ENCODE assay signal across 18 cellular contexts in the genomic region with DNA sequence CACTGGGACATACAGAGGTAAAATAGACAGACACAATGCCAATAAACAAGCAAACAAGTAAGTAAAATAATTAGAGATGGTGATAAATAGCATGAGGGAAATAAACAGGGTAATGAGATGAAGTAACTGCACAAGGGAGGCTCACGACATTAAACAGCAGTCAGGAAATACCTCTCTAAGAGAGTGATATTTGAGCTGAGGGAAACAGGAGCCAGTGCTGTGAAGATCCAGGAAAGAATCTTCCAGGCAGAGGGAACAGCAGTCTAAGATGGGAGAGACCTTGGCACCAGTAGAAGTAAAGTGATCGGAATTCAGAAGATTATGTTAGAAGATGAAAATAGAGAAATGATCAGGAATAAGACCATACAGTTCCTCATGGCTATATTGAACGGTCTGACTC.
DNase-seq lines count a peak whose midpoint lies in the region; ATAC-seq and TF ChIP-seq lines count a peak whose summit lies in the region.
"Had no signal": no experiment of that assay in that cellular context is flagged by ENCODE, and none has a peak within 500 bp of the region (broad histone marks: within the 10 kb centered on the region; RNA-seq: fewer than 3 reads in every experiment).

No MANE protein-coding gene starts in this region.

- no peak for TF ChIP-seq POLR2A in Peyer's patch (IDR thresholded peaks at IDR 0.05)

- H3K27ac Mint-ChIP-seq in Caco-2 (ENCODE audit: unreplicated experiment) (peak overlapping the region; percentile 54), nephron progenitor cell (peak overlapping the region; percentile 80)

- H3K36me3 ChIP-seq in Caco-2 (ENCODE audit: control insufficient read depth, insufficient read depth, low read length) = no peaks in the 10 kb centered on the region
- H3K36me3 ChIP-seq in Peyer's patch = no peaks in the 10 kb centered on the region
- H3K36me3 ChIP-seq: BLaER1, HAP-1 had no signal

- H3K27me3 Mint-ChIP-seq in Caco-2 (ENCODE audit: insufficient read depth, unreplicated experiment) (no peaks in the 10 kb centered on the region), nephron progenitor cell (ENCODE audit: low read depth, poor library complexity) (no peaks in the 10 kb centered on the region)

- H3K4me1 ChIP-seq in Caco-2 = peaks cover 29% of the 10 kb centered on the region
- H3K4me1 ChIP-seq in Peyer's patch = peaks cover 0 to 10% (median 1%) of the 10 kb centered on the region in 4 donors
- H3K4me1 ChIP-seq: BLaER1, HAP-1 had no signal

- ATAC-seq in left colon (peak; percentile 31), HG03442 (IDR thresholded peaks at IDR 0.05; ENCODE audit: unreplicated experiment) (no peak)
- ATAC-seq: GM12878 had no signal

- H3K27me3 ChIP-seq in Caco-2 (replicated peaks; ENCODE audit: control insufficient read depth, insufficient read depth, low read length) (no peaks in the 10 kb centered on the region), Peyer's patch (no peaks in the 10 kb centered on the region)
- H3K27me3 ChIP-seq: BLaER1 had no signal

- H3K36me3 Mint-ChIP-seq in Caco-2 (ENCODE audit: insufficient read depth, unreplicated experiment) (no peaks in the 10 kb centered on the region), nephron progenitor cell (ENCODE audit: low read depth) (no peaks in the 10 kb centered on the region)
- H3K36me3 Mint-ChIP-seq: CD4-positive, CD25-positive, alpha-beta regulatory T cell had no signal

- DNase-seq in Caco-2 = no peak
- no peak for DNase-seq in Peyer's patch
- no peak for DNase-seq in left colon
- DNase-seq in nephron progenitor cell = no peak
- DNase-seq in activated naive CD4-positive, alpha-beta T cell (lab: John Stamatoyannopoulos, UW) = no peak
- DNase-seq in dedifferentiated amniotic fluid mesenchymal stem cell (ENCODE audit: extremely low spot score) = no peak
- DNase-seq in CD1c-positive myeloid dendritic cell (ENCODE audit: extremely low spot score) = no peak
- DNase-seq: AML-193; Calu3; CD4-positive, CD25-positive, alpha-beta regulatory T cell; DMS79; IMR-90; KBM-7 had no signal

- BruUV-seq in Caco-2 (replicated peaks; lab: Mats Ljungman, UMichigan) = no TSS peak

- CTCF ChIA-PET in Caco-2 (lab: Charles Lee) = no interaction called here

- H3K9me3 Mint-ChIP-seq in Caco-2 (ENCODE audit: unreplicated experiment) (no peaks in the 10 kb centered on the region), nephron progenitor cell (no peaks in the 10 kb centered on the region)
- H3K9me3 Mint-ChIP-seq: CD4-positive, CD25-positive, alpha-beta regulatory T cell had no signal

- intact Hi-C loops in Caco-2 (cut with micrococcal nuclease; ENCODE audit: unreplicated experiment) (loop anchor here (1.0 to 5.0 kb wide), 3 partner anchors 12 to 568 kb away; no protein-coding TSS in a partner anchor), left colon (cut with DNase I, micrococcal nuclease) (no loop called here)

- peak overlapping the region in 3 of 4 donors; percentile 59 to 72 (median 65) for H3K27ac ChIP-seq in Peyer's patch
- H3K27ac ChIP-seq: BLaER1, HL-60 had no signal

- H3K4me1 Mint-ChIP-seq in Caco-2 (ENCODE audit: low read depth, unreplicated experiment) (peaks cover 23% of the 10 kb centered on the region), nephron progenitor cell (peaks cover 57% of the 10 kb centered on the region)

- TF ChIP-seq CTCF in Caco-2 (IDR thresholded peaks at IDR 0.05; ENCODE audit: insufficient read depth in 1 of 2, low read depth in 1 of 2, low read length in 1 of 2, severe bottlenecking in 1 of 2, unreplicated experiment in 1 of 2) (no peak), Peyer's patch (IDR thresholded peaks at IDR 0.05) (no peak), nephron progenitor cell (IDR thresholded peaks at IDR 0.05) (no peak)

- POLR2A ChIA-PET in Caco-2 (lab: Charles Lee) = no interaction called here

- H3K9me3 ChIP-seq in Caco-2 (no peaks in the 10 kb centered on the region), Peyer's patch (no peaks in the 10 kb centered on the region)
- H3K9me3 ChIP-seq: BLaER1, HAP-1 had no signal

- H3K4me3 ChIP-seq in Caco-2 (ENCODE audit: low read depth, low read length) (no peak overlapping the region), Peyer's patch (peak overlapping the region in 1 of 4 donors; percentile 1)
- H3K4me3 ChIP-seq: BLaER1, GM12878, HAP-1 had no signal

- H3K4me3 Mint-ChIP-seq in Caco-2 (ENCODE audit: unreplicated experiment) (no peak overlapping the region), nephron progenitor cell (peak overlapping the region; percentile 1)
- H3K4me3 Mint-ChIP-seq: CD4-positive, CD25-positive, alpha-beta regulatory T cell had no signal
